ENCODE assay signal across 1 cellular context in the genomic region with DNA sequence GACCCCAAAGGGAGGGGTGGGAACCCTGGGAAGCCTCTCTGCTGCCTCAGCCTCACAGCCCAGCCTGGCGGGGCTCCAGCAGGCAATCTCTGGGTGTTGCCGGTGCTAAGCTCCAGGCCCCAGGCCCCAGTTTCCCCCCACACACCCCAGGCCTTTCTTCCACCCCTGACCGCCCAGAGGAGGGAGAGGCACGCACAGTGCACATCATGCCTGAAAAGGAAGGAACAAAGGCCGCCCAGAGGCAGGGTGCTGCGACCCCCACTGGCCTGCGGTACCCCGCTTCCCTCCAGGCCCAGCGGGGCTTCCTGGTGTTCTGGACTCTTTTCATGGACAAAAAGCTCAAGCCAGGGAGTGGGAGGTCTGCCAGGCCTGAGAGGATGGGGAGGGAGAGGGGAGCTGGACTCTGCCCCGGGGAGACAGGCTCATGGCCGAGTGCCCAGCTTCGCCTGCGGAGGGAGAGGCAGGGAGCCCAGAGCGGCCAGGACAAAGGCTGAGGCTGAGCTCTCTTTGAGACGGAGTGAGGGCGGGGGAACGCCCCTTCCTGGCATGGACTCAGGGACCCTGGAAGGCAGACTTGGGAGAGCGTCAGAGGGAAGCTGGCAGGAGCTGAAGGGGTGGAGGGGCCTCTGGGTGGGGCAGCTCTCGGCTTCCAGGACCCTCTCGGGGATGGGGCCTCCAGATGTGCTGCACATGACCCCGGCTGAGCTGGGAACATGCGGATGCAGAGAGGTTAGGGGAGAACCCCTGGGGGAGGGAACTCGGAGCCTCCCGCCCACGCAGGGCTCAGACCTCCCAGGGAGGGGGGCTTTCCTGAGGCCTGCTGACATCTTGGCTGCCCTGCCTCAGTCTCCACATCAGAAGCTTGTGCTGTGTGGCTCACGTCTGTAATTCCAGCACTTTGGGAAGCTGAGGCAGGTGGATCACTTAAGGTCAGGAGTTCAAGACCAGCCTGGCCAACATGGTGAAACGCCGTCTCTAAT.
TF ChIP-seq lines count a peak whose summit lies in the region.

No MANE protein-coding gene starts in this region.

TF ChIP-seq in HepG2, 621 proteins besides CTCF, POLR2A, EP300 and RAD21 (continued from another document and continues in another):
- TF ChIP-seq HNRNPL (IDR thresholded peaks at IDR 0.05; ENCODE audit: low read depth, low read length) (peak; percentile 87; the same call in 1 of the 2 replicates), ZNF343 (CRISPR knock-in tag; IDR thresholded peaks at IDR 0.05) (no peak), MYC (CRISPR knock-in tag; IDR thresholded peaks at IDR 0.05; ENCODE audit: borderline replicate concordance) (peak; percentile 59), ZNF709 (CRISPR knock-in tag; IDR thresholded peaks at IDR 0.05) (no peak; the same call in 1 of the 2 replicates), ISX (CRISPR knock-in tag; conservative IDR thresholded peaks at IDR 0.05) (0 out of 2 replicates have a peak, but pooled peaks have one; percentile 8), U2AF2 (IDR thresholded peaks at IDR 0.05; ENCODE audit: low read depth, low read length) (no peak), RAD51 (IDR thresholded peaks at IDR 0.05; ENCODE audit: borderline replicate concordance) (no peak), ISL2 (CRISPR knock-in tag; IDR thresholded peaks at IDR 0.05) (no peak; the same call in none of the 2 replicates), ETV6 (CRISPR knock-in tag; conservative IDR thresholded peaks at IDR 0.05) (no peak), ZNF781 (CRISPR knock-in tag; IDR thresholded peaks at IDR 0.05; ENCODE audit: borderline replicate concordance, not compliant biosample characterization) (no peak), ZKSCAN5 (CRISPR knock-in tag; IDR thresholded peaks at IDR 0.05) (no peak), NCOA2 (CRISPR knock-in tag; IDR thresholded peaks at IDR 0.05) (no peak), NR2F2 (IDR thresholded peaks at IDR 0.05; ENCODE audit: borderline replicate concordance, low read depth) (no peak), MTF2 (CRISPR knock-in tag; IDR thresholded peaks at IDR 0.05; ENCODE audit: borderline replicate concordance) (no peak), MTA1 (CRISPR knock-in tag; IDR thresholded peaks at IDR 0.05; ENCODE audit: borderline replicate concordance) (peak; percentile 68; the same call in 1 of the 2 replicates), BHLHE40 (IDR thresholded peaks at IDR 0.05; ENCODE audit: low read length) (no peak), ZNF883 (CRISPR knock-in tag; IDR thresholded peaks at IDR 0.05; ENCODE audit: not compliant biosample characterization) (no peak), ZNF607 (CRISPR knock-in tag; IDR thresholded peaks at IDR 0.05; ENCODE audit: borderline replicate concordance) (no peak; the same call in 1 of the 2 replicates), JDP2 (CRISPR knock-in tag; IDR thresholded peaks at IDR 0.05; ENCODE audit: borderline replicate concordance) (no peak; the same call in 1 of the 2 replicates), NPAS2 (CRISPR knock-in tag; IDR thresholded peaks at IDR 0.05; ENCODE audit: borderline replicate concordance) (no peak)
- TF ChIP-seq, protein P1, sequence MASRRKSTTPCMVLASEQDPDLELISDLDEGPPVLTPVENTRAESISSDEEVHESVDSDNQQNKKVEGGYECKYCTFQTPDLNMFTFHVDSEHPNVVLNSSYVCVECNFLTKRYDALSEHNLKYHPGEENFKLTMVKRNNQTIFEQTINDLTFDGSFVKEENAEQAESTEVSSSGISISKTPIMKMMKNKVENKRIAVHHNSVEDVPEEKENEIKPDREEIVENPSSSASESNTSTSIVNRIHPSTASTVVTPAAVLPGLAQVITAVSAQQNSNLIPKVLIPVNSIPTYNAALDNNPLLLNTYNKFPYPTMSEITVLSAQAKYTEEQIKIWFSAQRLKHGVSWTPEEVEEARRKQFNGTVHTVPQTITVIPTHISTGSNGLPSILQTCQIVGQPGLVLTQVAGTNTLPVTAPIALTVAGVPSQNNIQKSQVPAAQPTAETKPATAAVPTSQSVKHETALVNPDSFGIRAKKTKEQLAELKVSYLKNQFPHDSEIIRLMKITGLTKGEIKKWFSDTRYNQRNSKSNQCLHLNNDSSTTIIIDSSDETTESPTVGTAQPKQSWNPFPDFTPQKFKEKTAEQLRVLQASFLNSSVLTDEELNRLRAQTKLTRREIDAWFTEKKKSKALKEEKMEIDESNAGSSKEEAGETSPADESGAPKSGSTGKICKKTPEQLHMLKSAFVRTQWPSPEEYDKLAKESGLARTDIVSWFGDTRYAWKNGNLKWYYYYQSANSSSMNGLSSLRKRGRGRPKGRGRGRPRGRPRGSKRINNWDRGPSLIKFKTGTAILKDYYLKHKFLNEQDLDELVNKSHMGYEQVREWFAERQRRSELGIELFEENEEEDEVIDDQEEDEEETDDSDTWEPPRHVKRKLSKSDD (CRISPR knock-in tag; IDR thresholded peaks at IDR 0.05; ENCODE audit: low read depth): no peak
- TF ChIP-seq, protein P2, sequence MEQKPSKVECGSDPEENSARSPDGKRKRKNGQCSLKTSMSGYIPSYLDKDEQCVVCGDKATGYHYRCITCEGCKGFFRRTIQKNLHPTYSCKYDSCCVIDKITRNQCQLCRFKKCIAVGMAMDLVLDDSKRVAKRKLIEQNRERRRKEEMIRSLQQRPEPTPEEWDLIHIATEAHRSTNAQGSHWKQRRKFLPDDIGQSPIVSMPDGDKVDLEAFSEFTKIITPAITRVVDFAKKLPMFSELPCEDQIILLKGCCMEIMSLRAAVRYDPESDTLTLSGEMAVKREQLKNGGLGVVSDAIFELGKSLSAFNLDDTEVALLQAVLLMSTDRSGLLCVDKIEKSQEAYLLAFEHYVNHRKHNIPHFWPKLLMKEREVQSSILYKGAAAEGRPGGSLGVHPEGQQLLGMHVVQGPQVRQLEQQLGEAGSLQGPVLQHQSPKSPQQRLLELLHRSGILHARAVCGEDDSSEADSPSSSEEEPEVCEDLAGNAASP (CRISPR knock-in tag; IDR thresholded peaks at IDR 0.05; ENCODE audit: borderline replicate concordance): no peak
- TF ChIP-seq, protein P3, sequence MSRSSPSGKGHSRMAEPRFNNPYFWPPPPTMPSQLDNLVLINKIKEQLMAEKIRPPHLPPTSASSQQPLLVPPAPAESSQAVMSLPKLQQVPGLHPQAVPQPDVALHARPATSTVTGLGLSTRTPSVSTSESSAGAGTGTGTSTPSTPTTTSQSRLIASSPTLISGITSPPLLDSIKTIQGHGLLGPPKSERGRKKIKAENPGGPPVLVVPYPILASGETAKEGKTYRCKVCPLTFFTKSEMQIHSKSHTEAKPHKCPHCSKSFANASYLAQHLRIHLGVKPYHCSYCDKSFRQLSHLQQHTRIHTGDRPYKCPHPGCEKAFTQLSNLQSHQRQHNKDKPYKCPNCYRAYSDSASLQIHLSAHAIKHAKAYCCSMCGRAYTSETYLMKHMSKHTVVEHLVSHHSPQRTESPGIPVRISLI (CRISPR knock-in tag; IDR thresholded peaks at IDR 0.05; ENCODE audit: borderline replicate concordance): peak; percentile 53; the same call in 1 of the 2 replicates
- TF ChIP-seq, protein P4, sequence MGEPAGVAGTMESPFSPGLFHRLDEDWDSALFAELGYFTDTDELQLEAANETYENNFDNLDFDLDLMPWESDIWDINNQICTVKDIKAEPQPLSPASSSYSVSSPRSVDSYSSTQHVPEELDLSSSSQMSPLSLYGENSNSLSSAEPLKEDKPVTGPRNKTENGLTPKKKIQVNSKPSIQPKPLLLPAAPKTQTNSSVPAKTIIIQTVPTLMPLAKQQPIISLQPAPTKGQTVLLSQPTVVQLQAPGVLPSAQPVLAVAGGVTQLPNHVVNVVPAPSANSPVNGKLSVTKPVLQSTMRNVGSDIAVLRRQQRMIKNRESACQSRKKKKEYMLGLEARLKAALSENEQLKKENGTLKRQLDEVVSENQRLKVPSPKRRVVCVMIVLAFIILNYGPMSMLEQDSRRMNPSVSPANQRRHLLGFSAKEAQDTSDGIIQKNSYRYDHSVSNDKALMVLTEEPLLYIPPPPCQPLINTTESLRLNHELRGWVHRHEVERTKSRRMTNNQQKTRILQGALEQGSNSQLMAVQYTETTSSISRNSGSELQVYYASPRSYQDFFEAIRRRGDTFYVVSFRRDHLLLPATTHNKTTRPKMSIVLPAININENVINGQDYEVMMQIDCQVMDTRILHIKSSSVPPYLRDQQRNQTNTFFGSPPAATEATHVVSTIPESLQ (CRISPR knock-in tag; conservative IDR thresholded peaks at IDR 0.05): no peak
- TF ChIP-seq, protein P5, sequence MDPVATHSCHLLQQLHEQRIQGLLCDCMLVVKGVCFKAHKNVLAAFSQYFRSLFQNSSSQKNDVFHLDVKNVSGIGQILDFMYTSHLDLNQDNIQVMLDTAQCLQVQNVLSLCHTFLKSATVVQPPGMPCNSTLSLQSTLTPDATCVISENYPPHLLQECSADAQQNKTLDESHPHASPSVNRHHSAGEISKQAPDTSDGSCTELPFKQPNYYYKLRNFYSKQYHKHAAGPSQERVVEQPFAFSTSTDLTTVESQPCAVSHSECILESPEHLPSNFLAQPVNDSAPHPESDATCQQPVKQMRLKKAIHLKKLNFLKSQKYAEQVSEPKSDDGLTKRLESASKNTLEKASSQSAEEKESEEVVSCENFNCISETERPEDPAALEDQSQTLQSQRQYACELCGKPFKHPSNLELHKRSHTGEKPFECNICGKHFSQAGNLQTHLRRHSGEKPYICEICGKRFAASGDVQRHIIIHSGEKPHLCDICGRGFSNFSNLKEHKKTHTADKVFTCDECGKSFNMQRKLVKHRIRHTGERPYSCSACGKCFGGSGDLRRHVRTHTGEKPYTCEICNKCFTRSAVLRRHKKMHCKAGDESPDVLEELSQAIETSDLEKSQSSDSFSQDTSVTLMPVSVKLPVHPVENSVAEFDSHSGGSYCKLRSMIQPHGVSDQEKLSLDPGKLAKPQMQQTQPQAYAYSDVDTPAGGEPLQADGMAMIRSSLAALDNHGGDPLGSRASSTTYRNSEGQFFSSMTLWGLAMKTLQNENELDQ (CRISPR knock-in tag; IDR thresholded peaks at IDR 0.05; ENCODE audit: borderline replicate concordance): no peak
- TF ChIP-seq, protein P6, sequence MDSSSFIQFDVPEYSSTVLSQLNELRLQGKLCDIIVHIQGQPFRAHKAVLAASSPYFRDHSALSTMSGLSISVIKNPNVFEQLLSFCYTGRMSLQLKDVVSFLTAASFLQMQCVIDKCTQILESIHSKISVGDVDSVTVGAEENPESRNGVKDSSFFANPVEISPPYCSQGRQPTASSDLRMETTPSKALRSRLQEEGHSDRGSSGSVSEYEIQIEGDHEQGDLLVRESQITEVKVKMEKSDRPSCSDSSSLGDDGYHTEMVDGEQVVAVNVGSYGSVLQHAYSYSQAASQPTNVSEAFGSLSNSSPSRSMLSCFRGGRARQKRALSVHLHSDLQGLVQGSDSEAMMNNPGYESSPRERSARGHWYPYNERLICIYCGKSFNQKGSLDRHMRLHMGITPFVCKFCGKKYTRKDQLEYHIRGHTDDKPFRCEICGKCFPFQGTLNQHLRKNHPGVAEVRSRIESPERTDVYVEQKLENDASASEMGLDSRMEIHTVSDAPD (CRISPR knock-in tag; IDR thresholded peaks at IDR 0.05): no peak; the same call in 1 of the 2 replicates
- TF ChIP-seq, protein P7, sequence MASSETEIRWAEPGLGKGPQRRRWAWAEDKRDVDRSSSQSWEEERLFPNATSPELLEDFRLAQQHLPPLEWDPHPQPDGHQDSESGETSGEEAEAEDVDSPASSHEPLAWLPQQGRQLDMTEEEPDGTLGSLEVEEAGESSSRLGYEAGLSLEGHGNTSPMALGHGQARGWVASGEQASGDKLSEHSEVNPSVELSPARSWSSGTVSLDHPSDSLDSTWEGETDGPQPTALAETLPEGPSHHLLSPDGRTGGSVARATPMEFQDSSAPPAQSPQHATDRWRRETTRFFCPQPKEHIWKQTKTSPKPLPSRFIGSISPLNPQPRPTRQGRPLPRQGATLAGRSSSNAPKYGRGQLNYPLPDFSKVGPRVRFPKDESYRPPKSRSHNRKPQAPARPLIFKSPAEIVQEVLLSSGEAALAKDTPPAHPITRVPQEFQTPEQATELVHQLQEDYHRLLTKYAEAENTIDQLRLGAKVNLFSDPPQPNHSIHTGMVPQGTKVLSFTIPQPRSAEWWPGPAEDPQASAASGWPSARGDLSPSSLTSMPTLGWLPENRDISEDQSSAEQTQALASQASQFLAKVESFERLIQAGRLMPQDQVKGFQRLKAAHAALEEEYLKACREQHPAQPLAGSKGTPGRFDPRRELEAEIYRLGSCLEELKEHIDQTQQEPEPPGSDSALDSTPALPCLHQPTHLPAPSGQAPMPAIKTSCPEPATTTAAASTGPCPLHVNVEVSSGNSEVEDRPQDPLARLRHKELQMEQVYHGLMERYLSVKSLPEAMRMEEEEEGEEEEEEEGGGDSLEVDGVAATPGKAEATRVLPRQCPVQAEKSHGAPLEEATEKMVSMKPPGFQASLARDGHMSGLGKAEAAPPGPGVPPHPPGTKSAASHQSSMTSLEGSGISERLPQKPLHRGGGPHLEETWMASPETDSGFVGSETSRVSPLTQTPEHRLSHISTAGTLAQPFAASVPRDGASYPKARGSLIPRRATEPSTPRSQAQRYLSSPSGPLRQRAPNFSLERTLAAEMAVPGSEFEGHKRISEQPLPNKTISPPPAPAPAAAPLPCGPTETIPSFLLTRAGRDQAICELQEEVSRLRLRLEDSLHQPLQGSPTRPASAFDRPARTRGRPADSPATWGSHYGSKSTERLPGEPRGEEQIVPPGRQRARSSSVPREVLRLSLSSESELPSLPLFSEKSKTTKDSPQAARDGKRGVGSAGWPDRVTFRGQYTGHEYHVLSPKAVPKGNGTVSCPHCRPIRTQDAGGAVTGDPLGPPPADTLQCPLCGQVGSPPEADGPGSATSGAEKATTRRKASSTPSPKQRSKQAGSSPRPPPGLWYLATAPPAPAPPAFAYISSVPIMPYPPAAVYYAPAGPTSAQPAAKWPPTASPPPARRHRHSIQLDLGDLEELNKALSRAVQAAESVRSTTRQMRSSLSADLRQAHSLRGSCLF (CRISPR knock-in tag; IDR thresholded peaks at IDR 0.05; ENCODE audit: borderline replicate concordance): no peak
- TF ChIP-seq, protein P8, sequence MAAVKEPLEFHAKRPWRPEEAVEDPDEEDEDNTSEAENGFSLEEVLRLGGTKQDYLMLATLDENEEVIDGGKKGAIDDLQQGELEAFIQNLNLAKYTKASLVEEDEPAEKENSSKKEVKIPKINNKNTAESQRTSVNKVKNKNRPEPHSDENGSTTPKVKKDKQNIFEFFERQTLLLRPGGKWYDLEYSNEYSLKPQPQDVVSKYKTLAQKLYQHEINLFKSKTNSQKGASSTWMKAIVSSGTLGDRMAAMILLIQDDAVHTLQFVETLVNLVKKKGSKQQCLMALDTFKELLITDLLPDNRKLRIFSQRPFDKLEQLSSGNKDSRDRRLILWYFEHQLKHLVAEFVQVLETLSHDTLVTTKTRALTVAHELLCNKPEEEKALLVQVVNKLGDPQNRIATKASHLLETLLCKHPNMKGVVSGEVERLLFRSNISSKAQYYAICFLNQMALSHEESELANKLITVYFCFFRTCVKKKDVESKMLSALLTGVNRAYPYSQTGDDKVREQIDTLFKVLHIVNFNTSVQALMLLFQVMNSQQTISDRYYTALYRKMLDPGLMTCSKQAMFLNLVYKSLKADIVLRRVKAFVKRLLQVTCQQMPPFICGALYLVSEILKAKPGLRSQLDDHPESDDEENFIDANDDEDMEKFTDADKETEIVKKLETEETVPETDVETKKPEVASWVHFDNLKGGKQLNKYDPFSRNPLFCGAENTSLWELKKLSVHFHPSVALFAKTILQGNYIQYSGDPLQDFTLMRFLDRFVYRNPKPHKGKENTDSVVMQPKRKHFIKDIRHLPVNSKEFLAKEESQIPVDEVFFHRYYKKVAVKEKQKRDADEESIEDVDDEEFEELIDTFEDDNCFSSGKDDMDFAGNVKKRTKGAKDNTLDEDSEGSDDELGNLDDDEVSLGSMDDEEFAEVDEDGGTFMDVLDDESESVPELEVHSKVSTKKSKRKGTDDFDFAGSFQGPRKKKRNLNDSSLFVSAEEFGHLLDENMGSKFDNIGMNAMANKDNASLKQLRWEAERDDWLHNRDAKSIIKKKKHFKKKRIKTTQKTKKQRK (IDR thresholded peaks at IDR 0.05; ENCODE audit: low read length): no peak
